Comparison of ENCODE assay signal across 8 cellular contexts in the genomic region with DNA sequence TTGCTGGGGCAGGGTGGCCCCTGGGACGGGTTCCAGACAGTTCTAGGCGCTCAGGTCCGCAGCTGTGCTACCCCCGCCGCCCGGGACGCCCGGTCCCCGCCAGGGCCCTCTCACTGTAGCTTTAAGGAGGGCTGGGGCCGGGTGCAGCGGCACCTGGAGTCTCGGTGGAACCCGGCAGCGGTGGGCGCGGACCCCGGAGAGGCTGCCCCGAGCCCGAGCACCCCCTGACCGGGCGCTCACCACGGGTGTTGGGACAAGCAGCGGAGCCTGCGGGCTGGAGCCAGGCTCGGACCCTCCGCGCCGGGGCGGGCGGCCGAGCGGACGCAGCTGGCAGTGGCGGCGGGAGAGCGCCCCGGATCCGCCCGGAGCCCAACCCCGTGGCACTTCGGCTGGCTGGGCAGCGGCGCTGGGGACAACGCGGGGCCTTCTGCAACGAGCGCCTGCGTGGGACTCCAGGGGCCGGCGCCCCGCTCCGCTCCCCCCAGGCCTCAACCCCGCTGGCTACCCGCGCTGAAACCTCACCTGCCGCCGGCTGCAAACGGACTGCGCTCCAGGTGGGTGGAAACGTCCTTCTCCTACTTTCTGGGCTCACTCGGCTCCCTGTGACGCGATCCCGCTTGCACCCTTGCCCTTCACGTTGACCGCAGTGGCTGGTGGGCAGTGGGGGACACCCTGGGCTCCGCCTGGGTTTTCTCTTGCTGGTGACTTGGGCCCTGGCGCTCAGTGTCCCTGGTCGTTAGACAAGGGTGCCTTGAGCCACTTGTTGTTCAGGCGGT.
DNase-seq lines count a peak whose midpoint lies in the region; ATAC-seq lines count a peak whose summit lies in the region.

No MANE protein-coding gene starts in this region.

- peak overlapping the region; percentile 57 for H3K4me3 Mint-ChIP-seq in activated T-cell treated with anti-CD3 and anti-CD28 coated beads, Interleukin-2, amount 50 U/mL, for 4 hours

- H3K27ac ChIP-seq in rectal smooth muscle tissue (ENCODE audit: low read depth, low read length): peak overlapping the region; percentile 49

- DNase-seq in H7 (peak; percentile 73), left ventricle myocardium superior (peak; percentile 64)
- DNase-seq in activated T-cell treated with anti-CD3 and anti-CD28 coated beads, Interleukin-2, amount 50 U/mL, for 4 hours: no peak

- no peaks in the 10 kb centered on the region for H3K4me1 ChIP-seq in rectal smooth muscle tissue (ENCODE audit: control insufficient read depth, insufficient read depth, low read length)

- peaks cover 6% of the 10 kb centered on the region for H3K4me1 Mint-ChIP-seq in activated T-cell treated with anti-CD3 and anti-CD28 coated beads, Interleukin-2, amount 50 U/mL, for 4 hours (ENCODE audit: low read depth)

- H3K36me3 Mint-ChIP-seq in activated T-cell treated with anti-CD3 and anti-CD28 coated beads, Interleukin-2, amount 50 U/mL, for 4 hours (ENCODE audit: insufficient read depth): no peaks in the 10 kb centered on the region

- H3K4me3 ChIP-seq in H7 (ENCODE audit: insufficient read depth, low read depth, low read length) (peak overlapping the region; percentile 35), rectal smooth muscle tissue (ENCODE audit: low read length) (peak overlapping the region; percentile 82)

- H3K9ac ChIP-seq in rectal smooth muscle tissue (ENCODE audit: low read length): peak overlapping the region; percentile 43

- peaks cover 5% of the 10 kb centered on the region for H3K9me3 Mint-ChIP-seq in activated T-cell treated with anti-CD3 and anti-CD28 coated beads, Interleukin-2, amount 50 U/mL, for 4 hours

- intact Hi-C loops in left ventricle myocardium superior (cut with micrococcal nuclease): no loop called here

- peak; percentile 64 to 83 for ATAC-seq in activated T-cell treated with anti-CD3 and anti-CD28 coated beads, Interleukin-2, amount 50 U/mL, for 4 hours
- peak; percentile 87 for ATAC-seq in left ventricle myocardium superior
- no peak for ATAC-seq in HG02642 (IDR thresholded peaks at IDR 0.05; ENCODE audit: poor library complexity, unreplicated experiment)
- ATAC-seq in HG02763 (IDR thresholded peaks at IDR 0.05; ENCODE audit: unreplicated experiment): no peak
- ATAC-seq in GM19467 (IDR thresholded peaks at IDR 0.05; ENCODE audit: unreplicated experiment): no peak
- ATAC-seq in HG02571 (IDR thresholded peaks at IDR 0.05; ENCODE audit: unreplicated experiment): no peak

- H3K36me3 ChIP-seq in H7 (replicated peaks; ENCODE audit: control insufficient read depth, insufficient read depth, low read length): no peaks in the 10 kb centered on the region
- H3K36me3 ChIP-seq in rectal smooth muscle tissue (ENCODE audit: control insufficient read depth, insufficient read depth, low read length): no peaks in the 10 kb centered on the region

- H3K27me3 Mint-ChIP-seq in activated T-cell treated with anti-CD3 and anti-CD28 coated beads, Interleukin-2, amount 50 U/mL, for 4 hours (ENCODE audit: low read depth): peaks cover 14% of the 10 kb centered on the region

- H3K27me3 ChIP-seq in H7 (ENCODE audit: control insufficient read depth, insufficient read depth, low read length) (peaks cover 13% of the 10 kb centered on the region), rectal smooth muscle tissue (ENCODE audit: control insufficient read depth, insufficient read depth, low read length) (no peaks in the 10 kb centered on the region)

Comparison
In these comparisons a context has a peak if more than half of its experiments do, and no peak if none do; other contexts are left out.
1. ATAC-seq: peak in activated T-cell treated with anti-CD3 and anti-CD28 coated beads, Interleukin-2, amount 50 U/mL, for 4 hours (2 of 2) and left ventricle myocardium superior (single experiment); none in HG02642 (single experiment), HG02763 (single experiment), GM19467 (single experiment) and HG02571 (single experiment).